ENCODE assay signal across 8 cellular contexts in the genomic region with DNA sequence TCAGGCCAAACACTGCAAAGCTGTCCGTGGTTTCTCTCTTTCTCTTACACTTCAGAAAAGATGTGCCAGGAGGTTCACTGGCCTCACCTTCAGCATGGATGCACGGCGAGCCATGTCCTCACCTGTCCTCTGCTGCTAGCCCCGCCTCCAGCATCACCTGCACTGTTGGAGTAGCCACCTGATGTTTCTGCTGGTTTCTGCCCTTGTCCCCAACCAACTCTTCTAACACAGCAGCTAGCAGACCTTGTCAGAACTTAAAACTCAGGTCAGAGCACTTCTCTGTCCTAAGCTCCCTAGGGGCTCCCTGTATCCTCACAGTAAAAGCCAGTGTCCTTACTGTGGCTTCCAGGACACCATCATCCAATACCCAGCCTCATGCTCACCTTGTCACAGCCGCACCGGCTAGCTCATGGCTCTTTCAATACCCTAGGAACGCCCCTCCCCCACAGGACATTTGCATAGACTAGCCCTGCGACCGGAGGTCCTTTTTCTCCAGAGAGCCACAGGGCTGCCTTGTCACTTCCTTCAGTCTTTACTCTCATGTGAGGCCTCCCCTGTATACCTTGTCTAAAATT.
DNase-seq lines count a peak whose midpoint lies in the region; ATAC-seq and TF ChIP-seq lines count a peak whose summit lies in the region.

No MANE protein-coding gene starts in this region.

- H3K36me3 Mint-ChIP-seq in effector memory CD8-positive, alpha-beta T cell (ENCODE audit: insufficient read depth): no peaks in the 10 kb centered on the region
- H3K36me3 Mint-ChIP-seq in T-helper 2 cell treated with Interferon-gamma antibody and Interleukin-4, amounts not matched to agents 5 μg/mL and 100 μg/mL, for 36 hours (ENCODE audit: low read depth): no peaks in the 10 kb centered on the region

- peak; percentile 84 for DNase-seq in GM10266 (ENCODE audit: extremely low spot score)
- no peak for DNase-seq in effector memory CD8-positive, alpha-beta T cell
- no peak for DNase-seq in SW480 (ENCODE audit: low spot score)
- DNase-seq in HK-2 (ENCODE audit: unreplicated experiment): no peak
- no peak for DNase-seq in NK-92 treated with Interleukin-12 subunit alpha and Interleukin-12 subunit beta, amount 100 ng/mL, for 24 hours (lab: John Stamatoyannopoulos, UW)
- DNase-seq in T-helper 2 cell treated with Interferon-gamma antibody and Interleukin-4, amounts not matched to agents 5 μg/mL and 100 μg/mL, for 36 hours (ENCODE audit: low spot score): no peak

- ATAC-seq in GM21381 (IDR thresholded peaks at IDR 0.05; ENCODE audit: unreplicated experiment) (peak; percentile 75), HG03565 (IDR thresholded peaks at IDR 0.05; ENCODE audit: unreplicated experiment) (peak; percentile 57)
- peak; percentile 14 for ATAC-seq in effector memory CD8-positive, alpha-beta T cell (replicated peaks)

- H3K4me1 Mint-ChIP-seq in effector memory CD8-positive, alpha-beta T cell (ENCODE audit: low read depth in 2 of 2): peaks cover 14 to 18% of the 10 kb centered on the region in 2 donors
- peaks cover 21% of the 10 kb centered on the region for H3K4me1 Mint-ChIP-seq in T-helper 2 cell treated with Interferon-gamma antibody and Interleukin-4, amounts not matched to agents 5 μg/mL and 100 μg/mL, for 36 hours (ENCODE audit: low read depth)

- no peak for TF ChIP-seq CTCF in GM10266 (IDR thresholded peaks at IDR 0.05; ENCODE audit: control insufficient read depth, insufficient read depth, low read depth, missing control alignments)

- H3K4me3 Mint-ChIP-seq in effector memory CD8-positive, alpha-beta T cell: no peak overlapping the region
- no peak overlapping the region for H3K4me3 Mint-ChIP-seq in T-helper 2 cell treated with Interferon-gamma antibody and Interleukin-4, amounts not matched to agents 5 μg/mL and 100 μg/mL, for 36 hours

- H3K9me3 Mint-ChIP-seq in effector memory CD8-positive, alpha-beta T cell: no peaks in the 10 kb centered on the region
- H3K9me3 Mint-ChIP-seq in T-helper 2 cell treated with Interferon-gamma antibody and Interleukin-4, amounts not matched to agents 5 μg/mL and 100 μg/mL, for 36 hours: no peaks in the 10 kb centered on the region

- H3K27ac Mint-ChIP-seq in effector memory CD8-positive, alpha-beta T cell: peak overlapping the region in 1 of 2 donors; percentile 65
- H3K27ac Mint-ChIP-seq in T-helper 2 cell treated with Interferon-gamma antibody and Interleukin-4, amounts not matched to agents 5 μg/mL and 100 μg/mL, for 36 hours: no peak overlapping the region

- H3K27me3 Mint-ChIP-seq in effector memory CD8-positive, alpha-beta T cell: peaks cover 34 to 53% of the 10 kb centered on the region in 2 donors
- no peaks in the 10 kb centered on the region for H3K27me3 Mint-ChIP-seq in T-helper 2 cell treated with Interferon-gamma antibody and Interleukin-4, amounts not matched to agents 5 μg/mL and 100 μg/mL, for 36 hours (ENCODE audit: low read depth)

Comparison
In these comparisons a context has a peak if more than half of its experiments do, and no peak if none do; other contexts are left out.
1. ATAC-seq: peak in every context shown above with its lines; median percentile 75 in GM21381; 57 in HG03565; 14 in effector memory CD8-positive, alpha-beta T cell.